ENCODE assay signal across 15 cellular contexts in genomic region chr18:23460285-23461273, GRCh38. TPM values are rescaled to one million over a fixed set of nuclear protein-coding genes. Genes with fewer than 3 reads are reported as not detected.
A peak's percentile ranks its signal among the peaks of the same experiment; 100 is the strongest.
DNase-seq lines count a peak whose midpoint lies in the region; ATAC-seq and TF ChIP-seq lines count a peak whose summit lies in the region.
"Had no signal": no experiment of that assay in that cellular context is flagged by ENCODE, and none has a peak within 500 bp of the region (broad histone marks: within the 10 kb centered on the region; RNA-seq: fewer than 3 reads in every experiment).

No MANE protein-coding gene starts in this region.

- H3K27me3 Mint-ChIP-seq in CD8-positive, alpha-beta T cell (ENCODE audit: low read depth), result no peaks in the 10 kb centered on the region
- no peaks in the 10 kb centered on the region for H3K27me3 Mint-ChIP-seq in naive thymus-derived CD8-positive, alpha-beta T cell

- dilution Hi-C loops in IMR-90 (cut with HindIII; ENCODE audit: low sequenced_read_pairs, unreplicated experiment), result no loop called here

- BruUV-seq in IMR-90 (replicated peaks; lab: Mats Ljungman, UMichigan), result no TSS peak

- no peaks in the 10 kb centered on the region for H3K9me3 ChIP-seq in CD8-positive, alpha-beta T cell (ENCODE audit: low read length)
- H3K9me3 ChIP-seq in IMR-90 (ENCODE audit: control insufficient read depth, insufficient read depth, low read length), result no peaks in the 10 kb centered on the region
- H3K9me3 ChIP-seq: SK-N-SH, tibial artery had no signal

- no peaks in the 10 kb centered on the region for H3K9me3 Mint-ChIP-seq in CD8-positive, alpha-beta T cell
- no peaks in the 10 kb centered on the region for H3K9me3 Mint-ChIP-seq in naive thymus-derived CD8-positive, alpha-beta T cell
- H3K9me3 Mint-ChIP-seq: activated T-helper 2 cell treated with anti-CD3 and anti-CD28 coated beads, Interferon-gamma antibody, Interleukin-2, Interleukin-4, amounts not matched to agents 10 μg/mL and 5 μg/mL and 100 μg/mL, durations not matched to agents 14 hours and 24 hours and 36 hours; mesothelial cell of epicardium had no signal

- H2BK15ac ChIP-seq in IMR-90 (ENCODE audit: low read depth, low read length), result no peak overlapping the region

- CTCF ChIA-PET in CD8-positive, alpha-beta T cell (lab: Charles Lee), result interaction anchor here (0.8 kb wide), 1 partner anchor 389 kb away, joined by 3 read pairs; no protein-coding TSS in a partner anchor
- CTCF ChIA-PET in IMR-90 (lab: Yijun Ruan, JAX), result interaction anchor here (0.6 kb wide), 1 partner anchor 52 kb away, joined by 3 read pairs; no protein-coding TSS in a partner anchor

- peaks cover 23 to 74% of the 10 kb centered on the region in 2 experiments for H3K79me1 ChIP-seq in IMR-90 (ENCODE audit: low read depth in 1 of 2, low read length in 2 of 2)

- no peak overlapping the region for H3K4me3 ChIP-seq in CD8-positive, alpha-beta T cell (ENCODE audit: low read depth, low read length)
- H3K4me3 ChIP-seq in IMR-90 (ENCODE audit: insufficient read depth, low read depth, low read length), result no peak overlapping the region
- H3K4me3 ChIP-seq: GM23248, tibial artery had no signal

- peaks cover 14% of the 10 kb centered on the region for H3K9me1 ChIP-seq in IMR-90 (ENCODE audit: insufficient read depth, low read length)

- peak overlapping the region; percentile 57 for H3K23ac ChIP-seq in IMR-90 (ENCODE audit: low read depth, low read length)

- ATAC-seq in CD8-positive, alpha-beta T cell, result no peak
- ATAC-seq in IMR-90 (ENCODE audit: low read depth), result no peak
- no peak for ATAC-seq in naive thymus-derived CD8-positive, alpha-beta T cell

- H2BK120ac ChIP-seq in IMR-90 (ENCODE audit: low read depth, low read length), result no peak overlapping the region

- H4K20me1 ChIP-seq in IMR-90 (ENCODE audit: insufficient read depth, low read length), result peaks cover 70% of the 10 kb centered on the region

- intact Hi-C loops in CD8-positive, alpha-beta T cell (cut with DNase I, micrococcal nuclease), result no loop called here
- intact Hi-C loops in IMR-90 (cut with micrococcal nuclease), result no loop called here

- no peak overlapping the region for H3K4me2 ChIP-seq in IMR-90 (ENCODE audit: low read depth, low read length)
- H3K4me2 ChIP-seq: SK-N-SH had no signal

- no peak overlapping the region for H3K4me3 Mint-ChIP-seq in CD8-positive, alpha-beta T cell
- peak overlapping the region in 5 of 10 donors; percentile 14 to 37 (median 24) for H3K4me3 Mint-ChIP-seq in naive thymus-derived CD8-positive, alpha-beta T cell
- H3K4me3 Mint-ChIP-seq: mesothelial cell of epicardium had no signal

- H2BK5ac ChIP-seq in IMR-90 (ENCODE audit: low read depth, low read length, poor library complexity, severe bottlenecking), result no peak overlapping the region

- H3K4me1 Mint-ChIP-seq in CD8-positive, alpha-beta T cell (ENCODE audit: low read depth), result peaks cover 64% of the 10 kb centered on the region
- peaks cover 35 to 63% (median 58%) of the 10 kb centered on the region in 4 donors for H3K4me1 Mint-ChIP-seq in naive thymus-derived CD8-positive, alpha-beta T cell

- H3K36me3 Mint-ChIP-seq in CD8-positive, alpha-beta T cell, result peaks cover 60% of the 10 kb centered on the region
- H3K36me3 Mint-ChIP-seq in naive thymus-derived CD8-positive, alpha-beta T cell, result peaks cover 0 to 69% (median 5%) of the 10 kb centered on the region in 3 donors

- no peak for TF ChIP-seq CTCF in CD8-positive, alpha-beta T cell (IDR thresholded peaks at IDR 0.05)
- TF ChIP-seq CTCF in IMR-90 (conservative IDR thresholded peaks at IDR 0.05; ENCODE audit: low read depth, low read length) (no peak), GM20000 (IDR thresholded peaks at IDR 0.05; ENCODE audit: extremely low read depth, missing control alignments) (no peak)

- no peak overlapping the region for H2AK9ac ChIP-seq in IMR-90 (replicated peaks; ENCODE audit: low read depth, low read length, poor library complexity)

- no peaks in the 10 kb centered on the region for H3K27me3 ChIP-seq in CD8-positive, alpha-beta T cell (ENCODE audit: insufficient read depth, low read length)
- no peaks in the 10 kb centered on the region for H3K27me3 ChIP-seq in IMR-90 (ENCODE audit: control insufficient read depth, insufficient read depth, low read length)
- H3K27me3 ChIP-seq: tibial artery had no signal

- H4K91ac ChIP-seq in IMR-90 (ENCODE audit: insufficient read depth, low read depth, low read length), result no peak overlapping the region

- no peak overlapping the region for H4K5ac ChIP-seq in IMR-90 (ENCODE audit: low read depth, low read length)

- H3K18ac ChIP-seq in IMR-90 (ENCODE audit: low read depth, low read length), result no peak overlapping the region

- peak overlapping the region; percentile 60 for H3K27ac Mint-ChIP-seq in CD8-positive, alpha-beta T cell
- H3K27ac Mint-ChIP-seq in naive thymus-derived CD8-positive, alpha-beta T cell, result peak overlapping the region in 8 of 10 donors; percentile 10 to 76 (median 46)
- H3K27ac Mint-ChIP-seq: activated T-helper 2 cell treated with anti-CD3 and anti-CD28 coated beads, Interferon-gamma antibody, Interleukin-2, Interleukin-4, amounts not matched to agents 10 μg/mL and 5 μg/mL and 100 μg/mL, durations not matched to agents 14 hours and 24 hours and 36 hours; mesothelial cell of epicardium had no signal

- no peak for TF ChIP-seq RAD21 in IMR-90 (IDR thresholded peaks at IDR 0.05; ENCODE audit: low read length)

- no CpG with 5 or more reads among the region's 2 CpGs for WGBS in IMR-90 (ENCODE audit: extremely low coverage in 2 of 2, insufficient read length in 1 of 2), 2 experiments

- no peak overlapping the region for H3K9ac ChIP-seq in IMR-90 (ENCODE audit: low read depth, low read length)
- H3K9ac ChIP-seq: GM23248, SK-N-SH had no signal

- H3K14ac ChIP-seq in IMR-90 (replicated peaks; ENCODE audit: low read depth, low read length), result no peak overlapping the region

- POLR2A ChIA-PET in CD8-positive, alpha-beta T cell (lab: Charles Lee), result interaction anchor here (1.5 kb wide), 1 partner anchor 18 kb away, joined by 3 read pairs; no protein-coding TSS in a partner anchor
- POLR2A ChIA-PET in IMR-90 (lab: Charles Lee; ENCODE audit: unreplicated experiment), result no interaction called here
- POLR2A ChIA-PET in naive thymus-derived CD8-positive, alpha-beta T cell (lab: Charles Lee), result interaction anchor here (1.0 kb wide), 1 partner anchor 11 kb away, joined by 3 read pairs; no protein-coding TSS in a partner anchor

- no peak overlapping the region for H4K8ac ChIP-seq in IMR-90 (ENCODE audit: low read depth in 2 of 2, low read length in 2 of 2)

- H3K27ac ChIP-seq in CD8-positive, alpha-beta T cell (ENCODE audit: low read depth, low read length), result no peak overlapping the region
- no peak overlapping the region for H3K27ac ChIP-seq in IMR-90 (ENCODE audit: insufficient read depth, low read length)
- H3K27ac ChIP-seq: GM23248, tibial artery had no signal

- H3K36me3 ChIP-seq in CD8-positive, alpha-beta T cell (ENCODE audit: insufficient read depth, low read length), result peaks cover 17% of the 10 kb centered on the region
- peaks cover 22% of the 10 kb centered on the region for H3K36me3 ChIP-seq in IMR-90 (ENCODE audit: control insufficient read depth, insufficient read depth, low read length)

- H3K4me1 ChIP-seq in CD8-positive, alpha-beta T cell (ENCODE audit: insufficient read depth, low read length), result peaks cover 51% of the 10 kb centered on the region
- peaks cover 3% of the 10 kb centered on the region; the same call in 1 of the 2 replicates for H3K4me1 ChIP-seq in IMR-90 (ENCODE audit: control insufficient read depth, insufficient read depth, low read length)

- H2AFZ ChIP-seq in IMR-90 (replicated peaks; ENCODE audit: low read length, poor library complexity), result no peak overlapping the region
- H2AFZ ChIP-seq: GM23248 had no signal

- H2AK5ac ChIP-seq in IMR-90 (ENCODE audit: low read depth, low read length), result no peak overlapping the region

- TF ChIP-seq POLR2A in IMR-90 (IDR thresholded peaks at IDR 0.05; ENCODE audit: low read depth, low read length) (no peak), erythroblast (IDR thresholded peaks at IDR 0.05; ENCODE audit: low read length) (no peak)

- in situ Hi-C loops in IMR-90 (cut with MboI; ENCODE audit: low sequenced_read_pairs), result no loop called here

- no peak overlapping the region for H3K4ac ChIP-seq in IMR-90 (ENCODE audit: low read depth, low read length)

- no peak overlapping the region for H3K56ac ChIP-seq in IMR-90 (ENCODE audit: extremely low read depth, insufficient read depth, low read length)

- H2BK20ac ChIP-seq in IMR-90 (ENCODE audit: low read depth, low read length), result no peak overlapping the region

- DNase-seq in CD8-positive, alpha-beta T cell, result no peak
- DNase-seq in IMR-90 (no peak), erythroblast (lab: John Stamatoyannopoulos, UW) (peak; percentile 15 to 34), GM20000 (ENCODE audit: low spot score) (no peak), SHP77 treated with DMSO at 0.1 percent for 48 hours (lab: John Stamatoyannopoulos, UW) (no peak), germinal center (ENCODE audit: low spot score) (no peak)
- no peak for DNase-seq in naive thymus-derived CD8-positive, alpha-beta T cell
- DNase-seq: activated CD4-positive, alpha-beta T cell treated with anti-CD3 and anti-CD28 coated beads, Interleukin-2, amount 50 U/mL, for 4 hours; GM23248; NCI-H1092; NCI-H748 treated with DMSO at 0.1 percent for 48 hours; SK-N-SH; tibial artery had no signal

TF ChIP-seq in IMR-90, 13 proteins besides CTCF, POLR2A, EP300 and RAD21 (continues in another document):
- TF ChIP-seq MXI1 (IDR thresholded peaks at IDR 0.05; ENCODE audit: borderline replicate concordance, low read depth, low read length) (no peak), BHLHE40 (IDR thresholded peaks at IDR 0.05; ENCODE audit: low read depth, low read length) (no peak), MAZ (IDR thresholded peaks at IDR 0.05; ENCODE audit: borderline replicate concordance, low read depth, low read length) (no peak)

RNA-seq across cellular contexts. Expression of gene RIOK3, which starts 7.5 kb away (rescaled TPM):
- total RNA-seq in CD8-positive, alpha-beta T cell, result 100 to 1,000 TPM; 159 to 185 TPM
- total RNA-seq in IMR-90 (2012; rRNA removed), result 38.9 and 61.4 TPM in 2 replicates
- 18.1 and 21.5 TPM in 2 replicates for polyA plus RNA-seq in IMR-90 (2012; rRNA removed)
- polyA plus RNA-seq in IMR-90 (2012; cell fraction: cytosol; rRNA removed), result 4.7 and 14.1 TPM in 2 replicates
- polyA plus RNA-seq in IMR-90 (2012; cell fraction: nucleus; rRNA removed; ENCODE audit: low replicate concordance), result 36.7 and 41.9 TPM in 2 replicates
- total RNA-seq in naive thymus-derived CD8-positive, alpha-beta T cell, result 10 to 100 TPM; 78.9 to 79.6 TPM
- 10 to 100 TPM; 19.2 to 27.7 (median 25.0) TPM for polyA plus RNA-seq in naive thymus-derived CD8-positive, alpha-beta T cell

RNA-seq across cellular contexts. Expression of gene RMC1, which starts 42.7 kb away (rescaled TPM):
- total RNA-seq in CD8-positive, alpha-beta T cell, result 10 to 100 TPM; 59.8 to 62.2 TPM
- total RNA-seq in IMR-90 (2012; rRNA removed), result 13.9 and 14.2 TPM in 2 replicates
- 12.8 and 18.0 TPM in 2 replicates for polyA plus RNA-seq in IMR-90 (2012; rRNA removed)
- polyA plus RNA-seq in IMR-90 (2012; cell fraction: cytosol; rRNA removed), result 8.6 and 10.1 TPM in 2 replicates
- polyA plus RNA-seq in IMR-90 (2012; cell fraction: nucleus; rRNA removed; ENCODE audit: low replicate concordance), result 29.6 and 50.9 TPM in 2 replicates
- total RNA-seq in naive thymus-derived CD8-positive, alpha-beta T cell, result 10 to 100 TPM; 44.4 to 48.5 TPM
- polyA plus RNA-seq in naive thymus-derived CD8-positive, alpha-beta T cell, result 10 to 100 TPM; 24.6 to 28.3 (median 25.5) TPM

Comparison
In these comparisons a context has a peak if more than half of its experiments do, and no peak if none do; other contexts are left out.
1. DNase-seq: peak in erythroblast (2 of 2); none in CD8-positive, alpha-beta T cell (0 of 7), IMR-90 (single experiment), naive thymus-derived CD8-positive, alpha-beta T cell (0 of 10), GM20000 (single experiment), SHP77 treated with DMSO at 0.1 percent for 48 hours (single experiment) and germinal center (single experiment).